Comparison of ENCODE assay signal across 15 cellular contexts in the genomic region with DNA sequence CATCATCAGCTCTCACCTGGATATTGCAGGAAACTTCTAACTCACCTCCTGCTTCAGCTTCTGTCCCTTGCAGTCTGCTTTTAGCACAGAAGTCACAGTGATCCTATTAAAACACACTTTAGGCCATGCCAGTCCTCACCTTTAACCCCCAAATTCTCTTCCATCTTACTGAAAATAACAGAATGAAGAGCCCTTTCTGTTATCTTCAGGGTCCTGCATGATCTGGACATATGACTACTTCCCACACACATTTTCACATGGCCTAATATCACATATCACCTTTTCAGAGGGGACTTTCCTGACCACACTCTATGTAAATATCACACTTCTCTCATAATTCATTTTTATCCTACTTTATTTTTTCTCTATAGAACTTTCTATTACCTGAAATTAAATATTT.
DNase-seq lines count a peak whose midpoint lies in the region; ATAC-seq and TF ChIP-seq lines count a peak whose summit lies in the region.
"Had no signal": no experiment of that assay in that cellular context is flagged by ENCODE, and none has a peak within 500 bp of the region (broad histone marks: within the 10 kb centered on the region; RNA-seq: fewer than 3 reads in every experiment).

No MANE protein-coding gene starts in this region.

- no peak for TF ChIP-seq CTCF in foreskin keratinocyte (conservative IDR thresholded peaks at IDR 0.05)

- ATAC-seq in GM18508 (IDR thresholded peaks at IDR 0.05; ENCODE audit: insufficient read depth, unreplicated experiment) (peak; percentile 58), GM21381 (IDR thresholded peaks at IDR 0.05; ENCODE audit: unreplicated experiment) (peak; percentile 66), HG02981 (IDR thresholded peaks at IDR 0.05; ENCODE audit: unreplicated experiment) (peak; percentile 69), foreskin keratinocyte (no peak)
- ATAC-seq: heart right ventricle, left cardiac atrium had no signal

- peaks cover 27% of the 10 kb centered on the region for H3K27me3 ChIP-seq in foreskin keratinocyte
- H3K27me3 ChIP-seq: BLaER1, heart right ventricle, SJSA1 had no signal

- DNase-seq in NAMALWA (ENCODE audit: low spot score) (peak; percentile 26), HT-29 (ENCODE audit: low spot score) (no peak), foreskin keratinocyte (no peak), mesenteric fat pad (ENCODE audit: low spot score) (no peak), OCI-M2 (lab: John Stamatoyannopoulos, UW; ENCODE audit: unreplicated experiment) (no peak)
- DNase-seq: activated naive CD8-positive, alpha-beta T cell treated with anti-CD3 and anti-CD28 coated beads for 36 hours; heart right ventricle; left cardiac atrium; NCI-H2081 treated with DMSO at 0.1 percent for 48 hours had no signal

- H3K27ac ChIP-seq in foreskin keratinocyte = no peak overlapping the region
- H3K27ac ChIP-seq: BLaER1, epithelial cell of prostate, heart right ventricle had no signal

- peaks cover 16% of the 10 kb centered on the region for H3K4me1 ChIP-seq in foreskin keratinocyte
- H3K4me1 ChIP-seq: BLaER1 had no signal
